In the genomic region with DNA sequence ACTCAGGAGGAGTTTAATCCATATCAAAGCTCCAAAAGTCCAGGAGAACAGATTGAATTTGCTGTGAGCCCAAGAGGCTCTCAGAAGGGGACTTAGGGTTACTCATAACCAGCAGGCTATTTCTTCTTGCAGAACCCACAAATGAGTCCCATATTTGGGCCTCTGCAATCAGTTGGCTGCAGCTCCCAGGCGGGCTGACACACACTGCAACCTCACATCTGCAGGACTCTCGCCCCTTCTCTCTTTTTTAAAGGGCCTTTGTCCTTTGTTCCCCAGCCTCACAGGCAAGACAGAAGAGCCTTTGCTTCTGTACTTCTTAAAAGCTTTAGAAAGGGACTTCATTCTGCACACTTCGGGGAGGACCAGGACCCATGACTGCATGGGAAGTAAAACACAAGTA, we compare ENCODE assay signal across 9 cellular contexts. TPM values are rescaled to one million over a fixed set of nuclear protein-coding genes. Genes with fewer than 3 reads are reported as not detected.
DNase-seq lines count a peak whose midpoint lies in the region; ATAC-seq and TF ChIP-seq lines count a peak whose summit lies in the region.
"Had no signal": no experiment of that assay in that cellular context is flagged by ENCODE, and none has a peak within 500 bp of the region (broad histone marks: within the 10 kb centered on the region; RNA-seq: fewer than 3 reads in every experiment).

No MANE protein-coding gene starts in this region.

- H3K4me3 ChIP-seq in heart left ventricle = peak overlapping the region in 1 of 12 donors; percentile 13

- TF ChIP-seq POLR2A in heart left ventricle (IDR thresholded peaks at IDR 0.05) = no peak

- H3K27ac ChIP-seq in heart left ventricle (peak overlapping the region; percentile 37 to 79 (median 64)), substantia nigra (ENCODE audit: low read depth, low read length, poor library complexity, severe bottlenecking) (peak overlapping the region; percentile 80)

- no peaks in the 10 kb centered on the region for H3K9me3 ChIP-seq in heart left ventricle

- WGBS in heart left ventricle, 4 donors = 46 to 51% (median 50%) methylated on average over 3 of the region's 3 CpGs

- DNase-seq in LHCN-M2 (ENCODE audit: low read depth) (peak; percentile 77), heart left ventricle (peak; percentile 47 to 75 (median 61)), substantia nigra (lab: John Stamatoyannopoulos, UW) (peak in 35 of 49 donors; percentile 7 to 63 (median 34)), NCI-H510A treated with DMSO at 0.1 percent for 48 hours (lab: John Stamatoyannopoulos, UW) (no peak), kidney glomerular epithelial cell (lab: John Stamatoyannopoulos, UW) (no peak)
- DNase-seq in stimulated activated CD4-positive, alpha-beta T cell treated with anti-CD3 and anti-CD28 coated beads, Interleukin-4, amount 100 ng/mL, for 1 hour = no peak
- no peak for DNase-seq in stimulated activated naive CD8-positive, alpha-beta T cell treated with anti-CD3 and anti-CD28 coated beads, Interleukin-15, Interleukin-2, amounts not matched to agents 100 U/mL and 50 U/mL, for 24 hours
- DNase-seq: NCI-H2171 treated with DMSO at 0.1 percent for 48 hours had no signal

- peak; percentile 85 for ATAC-seq in GM19395 (IDR thresholded peaks at IDR 0.05; ENCODE audit: unreplicated experiment)
- ATAC-seq in heart left ventricle = peak; percentile 41 to 57 (median 48)
- ATAC-seq in stimulated activated naive CD8-positive, alpha-beta T cell treated with anti-CD3 and anti-CD28 coated beads, Interleukin-15, Interleukin-2, amounts not matched to agents 100 U/mL and 50 U/mL, for 24 hours = no peak

- H3K27me3 ChIP-seq in heart left ventricle = no peaks in the 10 kb centered on the region

- peaks cover 4 to 77% (median 52%) of the 10 kb centered on the region in 12 donors for H3K4me1 ChIP-seq in heart left ventricle

- no peak for TF ChIP-seq CTCF in heart left ventricle (IDR thresholded peaks at IDR 0.05)

- intact Hi-C loops in heart left ventricle (cut with DNase I) = loop anchor here in 1 of 10 donors (5.0 kb wide), 1 partner anchor 33 kb away; no protein-coding TSS in a partner anchor

- H3K36me3 ChIP-seq in heart left ventricle = peaks cover 0 to 6% (median 0%) of the 10 kb centered on the region in 9 donors

RNA-seq across cellular contexts. Expression of a gene that starts 26.7 kb away (rescaled TPM):
- total RNA-seq in LHCN-M2 (2014; rRNA removed) (39.1 and 40.6 TPM in 2 replicates), heart left ventricle (10 to 100 TPM; 18.3 to 40.6 (median 22.0) TPM)
- polyA plus RNA-seq in LHCN-M2 (2012) = 20.8 TPM
- 10 to 100 TPM in 1 of 2 donors, 1 to 10 TPM in 1; 4.0 to 13.2 TPM for polyA plus RNA-seq in heart left ventricle

Comparison
In these comparisons a context has a peak if more than half of its experiments do, and no peak if none do; other contexts are left out.
1. DNase-seq: peak in LHCN-M2 (single experiment), heart left ventricle (5 of 5) and substantia nigra (35 of 49); none in NCI-H510A treated with DMSO at 0.1 percent for 48 hours (single experiment), kidney glomerular epithelial cell (single experiment), stimulated activated CD4-positive, alpha-beta T cell treated with anti-CD3 and anti-CD28 coated beads, Interleukin-4, amount 100 ng/mL, for 1 hour (single experiment) and stimulated activated naive CD8-positive, alpha-beta T cell treated with anti-CD3 and anti-CD28 coated beads, Interleukin-15, Interleukin-2, amounts not matched to agents 100 U/mL and 50 U/mL, for 24 hours (single experiment).